8 cellular contexts compared by ENCODE assay signal in the genomic region with DNA sequence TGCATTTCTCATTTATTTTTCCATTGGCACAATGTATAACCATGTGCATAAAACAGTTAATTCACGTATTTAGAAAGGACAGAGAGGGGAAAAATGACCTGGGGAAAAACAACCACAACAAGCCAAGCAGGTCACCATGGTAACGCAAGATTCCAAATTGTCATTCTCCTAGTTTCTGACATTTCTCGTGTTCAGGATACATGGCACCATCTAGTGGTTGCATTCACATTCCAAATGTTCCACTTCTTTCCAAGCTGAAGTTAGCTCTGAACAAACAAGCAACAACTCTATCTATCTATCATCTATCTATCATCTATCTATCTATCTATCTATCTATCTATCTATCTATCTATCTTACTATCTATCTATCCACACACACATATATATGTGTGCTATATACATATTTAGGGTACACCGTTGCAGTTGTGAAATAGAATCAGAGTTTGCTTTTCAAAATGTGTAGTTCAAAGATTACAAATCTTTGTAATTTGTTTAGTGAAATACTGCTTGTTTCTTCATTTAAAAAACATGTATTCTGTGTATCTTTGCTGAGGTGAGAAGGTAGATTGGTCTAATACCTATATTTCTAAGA.
A peak's percentile ranks its signal among the peaks of the same experiment; 100 is the strongest.
DNase-seq lines count a peak whose midpoint lies in the region; ATAC-seq and FAIRE-seq lines count a peak whose summit lies in the region.

No MANE protein-coding gene starts in this region.

- ATAC-seq in GM19455 (IDR thresholded peaks at IDR 0.05; ENCODE audit: unreplicated experiment): peak; percentile 60

- peak; percentile 59 for FAIRE-seq in urothelium cell line (lab: Jason Lieb, UNC)

- DNase-seq in D341Med (ENCODE audit: low spot score): peak; percentile 34
- DNase-seq in NCI-H1105 treated with DMSO at 0.1 percent for 48 hours (lab: John Stamatoyannopoulos, UW): peak; percentile 39
- peak; percentile 38 for DNase-seq in amniotic stem cell (lab: John Stamatoyannopoulos, UW)
- DNase-seq in islet precursor cell: peak; percentile 49
- peak; percentile 20 for DNase-seq in urothelium cell line (ENCODE audit: low spot score)
- no peak for DNase-seq in activated naive CD4-positive, alpha-beta T cell treated with anti-CD3 and anti-CD28 coated beads, Interleukin-2, amount 50 U/mL, for 16 hours
- DNase-seq in GF-D8 (lab: John Stamatoyannopoulos, UW): no peak

Comparison
In these comparisons a context has a peak if more than half of its experiments do, and no peak if none do; other contexts are left out.
1. DNase-seq: peak in D341Med (single experiment), NCI-H1105 treated with DMSO at 0.1 percent for 48 hours (single experiment), amniotic stem cell (single experiment), islet precursor cell (single experiment) and urothelium cell line (single experiment); none in activated naive CD4-positive, alpha-beta T cell treated with anti-CD3 and anti-CD28 coated beads, Interleukin-2, amount 50 U/mL, for 16 hours (single experiment) and GF-D8 (single experiment).